In the genomic region with DNA sequence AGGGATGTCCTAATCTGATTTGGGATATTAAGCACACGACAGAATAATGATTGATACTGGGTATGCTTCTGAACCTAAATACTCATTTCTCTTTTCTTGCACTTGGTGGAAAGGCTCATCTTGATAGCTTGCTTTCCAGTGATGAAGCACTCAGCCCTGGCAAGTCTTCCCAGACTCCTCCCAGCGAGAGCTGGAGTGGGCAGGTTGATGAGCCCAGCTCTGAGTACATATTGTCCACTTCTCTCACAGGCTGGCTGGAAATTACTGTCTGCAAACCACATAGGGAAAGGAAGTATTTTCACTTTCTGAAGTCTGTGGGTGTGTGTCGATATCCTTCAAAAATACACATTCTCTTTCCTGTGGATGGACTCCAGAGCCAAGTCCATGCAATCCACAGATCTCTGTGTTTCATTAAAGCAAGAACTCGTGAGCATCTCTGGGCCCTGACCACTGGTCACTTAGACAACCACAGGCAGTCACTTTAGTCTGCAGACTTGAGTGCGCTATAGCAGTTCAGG, we compare ENCODE assay signal across 20 cellular contexts. TPM values are rescaled to one million over a fixed set of nuclear protein-coding genes. Genes with fewer than 3 reads are reported as not detected.
DNase-seq lines count a peak whose midpoint lies in the region; ATAC-seq and TF ChIP-seq lines count a peak whose summit lies in the region.
"Had no signal": no experiment of that assay in that cellular context is flagged by ENCODE, and none has a peak within 500 bp of the region (broad histone marks: within the 10 kb centered on the region; RNA-seq: fewer than 3 reads in every experiment).

No MANE protein-coding gene starts in this region.

- ATAC-seq in upper lobe of right lung = no peak
- no peak for ATAC-seq in activated CD4-positive, alpha-beta T cell treated with anti-CD3 and anti-CD28 coated beads for 36 hours

- no peak overlapping the region for H3K27ac Mint-ChIP-seq in activated CD4-positive, alpha-beta T cell treated with anti-CD3 and anti-CD28 coated beads for 36 hours

- no peak for TF ChIP-seq CTCF in 22Rv1 (IDR thresholded peaks at IDR 0.05)
- no peak for TF ChIP-seq CTCF in fibroblast of mammary gland (conservative IDR thresholded peaks at IDR 0.05; ENCODE audit: control insufficient read depth, insufficient read depth, low read depth, low read length)
- TF ChIP-seq CTCF in upper lobe of right lung (IDR thresholded peaks at IDR 0.05) = no peak
- TF ChIP-seq CTCF in esophagus squamous epithelium (IDR thresholded peaks at IDR 0.05) = no peak

- no peaks in the 10 kb centered on the region for H3K4me1 Mint-ChIP-seq in activated CD4-positive, alpha-beta T cell treated with anti-CD3 and anti-CD28 coated beads for 36 hours

- H3K27ac ChIP-seq in 22Rv1 = peak overlapping the region; percentile 57
- no peak overlapping the region for H3K27ac ChIP-seq in upper lobe of right lung
- H3K27ac ChIP-seq in esophagus squamous epithelium = peak overlapping the region in 1 of 4 donors; percentile 21
- H3K27ac ChIP-seq: BLaER1 treated with 17β-estradiol and CSF1 and Interleukin-3, amounts not matched to agents 10 nM and 100 nM; SK-N-MC had no signal

- no peaks in the 10 kb centered on the region for H3K27me3 Mint-ChIP-seq in activated CD4-positive, alpha-beta T cell treated with anti-CD3 and anti-CD28 coated beads for 36 hours

- H3K27me3 ChIP-seq in upper lobe of right lung (no peaks in the 10 kb centered on the region), esophagus squamous epithelium (peaks cover 0 to 36% (median 0%) of the 10 kb centered on the region in 4 donors)
- H3K27me3 ChIP-seq: BLaER1 treated with 17β-estradiol and CSF1 and Interleukin-3, amounts not matched to agents 10 nM and 100 nM had no signal

- H3K36me3 ChIP-seq in upper lobe of right lung (no peaks in the 10 kb centered on the region), esophagus squamous epithelium (no peaks in the 10 kb centered on the region)
- H3K36me3 ChIP-seq: BLaER1 treated with 17β-estradiol and CSF1 and Interleukin-3, amounts not matched to agents 10 nM and 100 nM had no signal

- CTCF ChIA-PET in activated CD4-positive, alpha-beta T cell treated with anti-CD3 and anti-CD28 coated beads for 36 hours (lab: Charles Lee) = no interaction called here

- POLR2A ChIA-PET in activated CD4-positive, alpha-beta T cell treated with anti-CD3 and anti-CD28 coated beads for 36 hours (lab: Charles Lee) = no interaction called here

- no peaks in the 10 kb centered on the region for H3K9me3 Mint-ChIP-seq in activated CD4-positive, alpha-beta T cell treated with anti-CD3 and anti-CD28 coated beads for 36 hours (ENCODE audit: low read depth)

- no peak for TF ChIP-seq POLR2A in esophagus squamous epithelium (IDR thresholded peaks at IDR 0.05)

- no peaks in the 10 kb centered on the region for H3K9me3 ChIP-seq in upper lobe of right lung
- H3K9me3 ChIP-seq in esophagus squamous epithelium = no peaks in the 10 kb centered on the region
- H3K9me3 ChIP-seq: BLaER1 treated with 17β-estradiol and CSF1 and Interleukin-3, amounts not matched to agents 10 nM and 100 nM had no signal

- no peaks in the 10 kb centered on the region for H3K4me1 ChIP-seq in upper lobe of right lung
- peaks cover 0 to 10% (median 0%) of the 10 kb centered on the region in 3 donors for H3K4me1 ChIP-seq in esophagus squamous epithelium

- H3K36me3 Mint-ChIP-seq in activated CD4-positive, alpha-beta T cell treated with anti-CD3 and anti-CD28 coated beads for 36 hours (ENCODE audit: low read depth) = no peaks in the 10 kb centered on the region

- H3K4me3 ChIP-seq in fibroblast of mammary gland (ENCODE audit: control insufficient read depth, low read depth, low read length) (no peak overlapping the region), upper lobe of right lung (no peak overlapping the region), esophagus squamous epithelium (no peak overlapping the region)
- H3K4me3 ChIP-seq: BLaER1 treated with 17β-estradiol and CSF1 and Interleukin-3, amounts not matched to agents 10 nM and 100 nM; SK-N-MC had no signal

- no peak overlapping the region for H3K4me3 Mint-ChIP-seq in activated CD4-positive, alpha-beta T cell treated with anti-CD3 and anti-CD28 coated beads for 36 hours

- DNase-seq in NCI-H82 treated with DMSO at 0.1 percent for 48 hours (lab: John Stamatoyannopoulos, UW; ENCODE audit: unreplicated experiment) (peak; percentile 49), fibroblast of mammary gland (ENCODE audit: low read depth) (peak; percentile 18), occipital lobe (lab: John Stamatoyannopoulos, UW) (peak; percentile 66), upper lobe of right lung (no peak), esophagus squamous epithelium (lab: John Stamatoyannopoulos, UW) (no peak)
- DNase-seq in activated CD4-positive, alpha-beta T cell treated with anti-CD3 and anti-CD28 coated beads for 36 hours = no peak
- no peak for DNase-seq in stimulated activated CD4-positive, alpha-beta T cell treated with anti-CD3 and anti-CD28 coated beads, Interleukin-4, amount 100 ng/mL, for 1 hour
- DNase-seq: DMS79; KG1; MV-4-11; NCI-H1694 treated with DMSO at 0.1 percent for 48 hours; NCI-H2107; NCI-H226; NK-92 treated with Interleukin-12 subunit alpha and Interleukin-12 subunit beta, amount 100 ng/mL, for 24 hours; Right ventricle myocardium superior had no signal

- intact Hi-C loops in upper lobe of right lung (cut with DNase I) = no loop called here
- intact Hi-C loops in esophagus squamous epithelium (cut with DNase I) = no loop called here
- intact Hi-C loops in activated CD4-positive, alpha-beta T cell treated with anti-CD3 and anti-CD28 coated beads for 36 hours (cut with DNase I, micrococcal nuclease) = no loop called here

- 34 to 47% methylated on average over 4 to 5 of the region's 5 CpGs for WGBS in esophagus squamous epithelium, 2 donors

RNA-seq across cellular contexts. Expression of a gene that starts 38.7 kb away (rescaled TPM):
- total RNA-seq in occipital lobe (22.8 TPM), upper lobe of right lung (not detected), esophagus squamous epithelium (under 1 TPM in 1 of 4 donors, not detected in 3; 0.19 TPM)
- not detected for total RNA-seq in activated CD4-positive, alpha-beta T cell treated with anti-CD3 and anti-CD28 coated beads for 36 hours
- total RNA-seq: A673, HT-29 had no signal

Comparison
In these comparisons a context has a peak if more than half of its experiments do, and no peak if none do; other contexts are left out.
1. DNase-seq: peak in NCI-H82 treated with DMSO at 0.1 percent for 48 hours (single experiment), fibroblast of mammary gland (single experiment) and occipital lobe (single experiment); none in upper lobe of right lung (single experiment), esophagus squamous epithelium (single experiment), activated CD4-positive, alpha-beta T cell treated with anti-CD3 and anti-CD28 coated beads for 36 hours (single experiment) and stimulated activated CD4-positive, alpha-beta T cell treated with anti-CD3 and anti-CD28 coated beads, Interleukin-4, amount 100 ng/mL, for 1 hour (single experiment).
2. RNA of a gene that starts 38.7 kb away (total RNA-seq): 22.8 TPM in occipital lobe (single experiment); not detected in activated CD4-positive, alpha-beta T cell treated with anti-CD3 and anti-CD28 coated beads for 36 hours, not detected in upper lobe of right lung (single experiment) and 0.19 TPM in esophagus squamous epithelium; every median in the first group is over 10 times any median in the second.